18 cellular contexts compared by ENCODE assay signal in genomic region chr18:23451011-23451410, GRCh38. TPM values are rescaled to one million over a fixed set of nuclear protein-coding genes. Genes with fewer than 3 reads are reported as not detected.
DNase-seq lines count a peak whose midpoint lies in the region; ATAC-seq and TF ChIP-seq lines count a peak whose summit lies in the region.
"Had no signal": no experiment of that assay in that cellular context is flagged by ENCODE, and none has a peak within 500 bp of the region (broad histone marks: within the 10 kb centered on the region; RNA-seq: fewer than 3 reads in every experiment).

No MANE protein-coding gene starts in this region.

- no peak overlapping the region for H3K4me3 ChIP-seq in SU-DHL-6 (ENCODE audit: insufficient read depth, low read length, poor library complexity, severe bottlenecking)
- no peak overlapping the region for H3K4me3 ChIP-seq in mucosa of descending colon
- H3K4me3 ChIP-seq: BLaER1 treated with 17β-estradiol and CSF1 and Interleukin-3, amounts not matched to agents 10 nM and 100 nM; Peyer's patch had no signal

- H3K79me2 ChIP-seq in SU-DHL-6 (ENCODE audit: insufficient read depth, low read length) = peaks cover 29% of the 10 kb centered on the region

- no peak overlapping the region for H3K27ac ChIP-seq in SU-DHL-6 (ENCODE audit: low read depth, low read length)
- H3K27ac ChIP-seq: Peyer's patch had no signal

- H3K9me3 Mint-ChIP-seq in natural killer cell = no peaks in the 10 kb centered on the region
- H3K9me3 Mint-ChIP-seq in stimulated activated memory B cell treated with anti-CD40 and anti-IgM and Interleukin-4, amounts not matched to agents 10 μg/mL and 1 μg/mL and 100 μg/mL, for 72 hours = peaks cover 2% of the 10 kb centered on the region
- H3K9me3 Mint-ChIP-seq: HFFc6 had no signal

- DNase-seq in activated gamma-delta T cell (lab: John Stamatoyannopoulos, UW) (peak; percentile 4), activated gamma-delta T cell treated with Interleukin-2 at 50 U/mL for 16 hours (no peak), natural killer cell (no peak), mucosa of descending colon (no peak)
- no peak for DNase-seq in stimulated activated CD4-positive, alpha-beta T cell treated with anti-CD3 and anti-CD28 coated beads, Interleukin-2, amount 100 ng/mL, for 48 hours
- DNase-seq: DMS 273 treated with DMSO at 0.1 percent for 48 hours, GDM1, HFFc6, Kasumi-1, NCI-H187, NCI-H226, NCI-H524 treated with DMSO at 0.1 percent for 48 hours, Peyer's patch had no signal

- H3K27ac Mint-ChIP-seq in natural killer cell = peak overlapping the region in 1 of 2 donors; percentile 86
- peak overlapping the region; percentile 88 for H3K27ac Mint-ChIP-seq in stimulated activated memory B cell treated with anti-CD40 and anti-IgM and Interleukin-4, amounts not matched to agents 10 μg/mL and 1 μg/mL and 100 μg/mL, for 72 hours
- H3K27ac Mint-ChIP-seq: HFFc6 had no signal

- intact Hi-C loops in natural killer cell (cut with micrococcal nuclease) (no loop called here), mucosa of descending colon (cut with DNase I, micrococcal nuclease) (no loop called here)

- no peaks in the 10 kb centered on the region for H3K9me2 ChIP-seq in SU-DHL-6 (replicated peaks; ENCODE audit: insufficient read depth, low read length)

- H3K36me3 ChIP-seq in SU-DHL-6 (ENCODE audit: low read length) = no peaks in the 10 kb centered on the region
- no peaks in the 10 kb centered on the region for H3K36me3 ChIP-seq in mucosa of descending colon (ENCODE audit: low read depth)

- H2AFZ ChIP-seq in SU-DHL-6 (ENCODE audit: low read depth, low read length, severe bottlenecking) = peak overlapping the region; percentile 55

- peaks cover 9% of the 10 kb centered on the region for H4K20me1 ChIP-seq in SU-DHL-6 (ENCODE audit: low read depth, low read length)

- TF ChIP-seq CTCF in SU-DHL-6 (IDR thresholded peaks at IDR 0.05; ENCODE audit: insufficient read depth, low read length, poor library complexity, severe bottlenecking) (no peak), natural killer cell (IDR thresholded peaks at IDR 0.05) (no peak), mucosa of descending colon (IDR thresholded peaks at IDR 0.05) (no peak)

- no peaks in the 10 kb centered on the region for H3K36me3 Mint-ChIP-seq in natural killer cell
- H3K36me3 Mint-ChIP-seq in stimulated activated memory B cell treated with anti-CD40 and anti-IgM and Interleukin-4, amounts not matched to agents 10 μg/mL and 1 μg/mL and 100 μg/mL, for 72 hours = no peaks in the 10 kb centered on the region

- no peak overlapping the region for H3K9ac ChIP-seq in SU-DHL-6 (ENCODE audit: low read length)
- H3K9ac ChIP-seq: BLaER1 treated with 17β-estradiol and CSF1 and Interleukin-3, amounts not matched to agents 10 nM and 100 nM had no signal

- H3F3A ChIP-seq in SU-DHL-6 (ENCODE audit: insufficient read depth) = peaks cover 8% of the 10 kb centered on the region; the same call in 1 of the 2 replicates

- H3K4me2 ChIP-seq in SU-DHL-6 (ENCODE audit: low read depth, low read length, poor library complexity, severe bottlenecking) = no peak overlapping the region

- H3K9me3 ChIP-seq in SU-DHL-6 (ENCODE audit: insufficient read depth, low read length) (no peaks in the 10 kb centered on the region), mucosa of descending colon (no peaks in the 10 kb centered on the region)
- H3K9me3 ChIP-seq: Peyer's patch had no signal

- peak overlapping the region; percentile 42 for H3K4me3 Mint-ChIP-seq in natural killer cell
- peak overlapping the region; percentile 66 for H3K4me3 Mint-ChIP-seq in stimulated activated memory B cell treated with anti-CD40 and anti-IgM and Interleukin-4, amounts not matched to agents 10 μg/mL and 1 μg/mL and 100 μg/mL, for 72 hours
- H3K4me3 Mint-ChIP-seq: HFFc6 had no signal

- H3K27me3 ChIP-seq in SU-DHL-6 (ENCODE audit: low read length) = no peaks in the 10 kb centered on the region
- H3K27me3 ChIP-seq: BLaER1 treated with 17β-estradiol and CSF1 and Interleukin-3, amounts not matched to agents 10 nM and 100 nM; Peyer's patch had no signal

- H3K27me3 Mint-ChIP-seq in natural killer cell (ENCODE audit: low read depth in 2 of 2) = peaks cover 0 to 4% of the 10 kb centered on the region in 2 donors
- H3K27me3 Mint-ChIP-seq in stimulated activated memory B cell treated with anti-CD40 and anti-IgM and Interleukin-4, amounts not matched to agents 10 μg/mL and 1 μg/mL and 100 μg/mL, for 72 hours = no peaks in the 10 kb centered on the region

- peaks cover 25% of the 10 kb centered on the region for H3K4me1 ChIP-seq in mucosa of descending colon (ENCODE audit: low read depth)

- ATAC-seq in natural killer cell (no peak), mucosa of descending colon (no peak), HG03159 (IDR thresholded peaks at IDR 0.05; ENCODE audit: unreplicated experiment) (no peak)
- no peak for ATAC-seq in stimulated activated memory B cell treated with anti-CD40 and anti-IgM and Interleukin-4, amounts not matched to agents 10 μg/mL and 1 μg/mL and 100 μg/mL, for 72 hours
- ATAC-seq: Right ventricle myocardium inferior had no signal

- peaks cover 25 to 33% of the 10 kb centered on the region in 2 donors for H3K4me1 Mint-ChIP-seq in natural killer cell
- peaks cover 45% of the 10 kb centered on the region for H3K4me1 Mint-ChIP-seq in stimulated activated memory B cell treated with anti-CD40 and anti-IgM and Interleukin-4, amounts not matched to agents 10 μg/mL and 1 μg/mL and 100 μg/mL, for 72 hours

RNA-seq across cellular contexts. Expression of gene RIOK3, which starts 2.1 kb away (rescaled TPM):
- total RNA-seq in natural killer cell = 100 to 1,000 TPM; 164 to 233 (median 182) TPM
- 100 to 1,000 TPM in 2 of 3 donors, 10 to 100 TPM in 1; 96.3 to 176 (median 171) TPM for total RNA-seq in mucosa of descending colon

RNA-seq across cellular contexts. Expression of gene RMC1, which starts 52.3 kb away (rescaled TPM):
- 10 to 100 TPM; 71.1 to 84.4 (median 77.2) TPM for total RNA-seq in natural killer cell
- total RNA-seq in mucosa of descending colon = 10 to 100 TPM; 30.4 to 33.5 (median 30.5) TPM
